Comparison of ENCODE assay signal across 8 cellular contexts in genomic region chr11:94583885-94584500, GRCh38. TPM values are rescaled to one million over a fixed set of nuclear protein-coding genes. Genes with fewer than 3 reads are reported as not detected.
DNase-seq lines count a peak whose midpoint lies in the region; ATAC-seq lines count a peak whose summit lies in the region.

No MANE protein-coding gene starts in this region.

- no peaks in the 10 kb centered on the region for H3K4me1 Mint-ChIP-seq in activated T-helper 17 cell treated with anti-CD3 and anti-CD28 coated beads, Interleukin-2, amount 50 U/mL, for 72 hours
- H3K4me1 Mint-ChIP-seq in activated CD4-positive, alpha-beta T cell treated with anti-CD3 and anti-CD28 coated beads, Interleukin-2, amount 10 ng/mL, durations not matched to agents 7 days and 5 days, result no peaks in the 10 kb centered on the region

- peak overlapping the region; percentile 52 for H3K27ac Mint-ChIP-seq in activated T-helper 17 cell treated with anti-CD3 and anti-CD28 coated beads, Interleukin-2, amount 50 U/mL, for 72 hours
- no peak overlapping the region for H3K27ac Mint-ChIP-seq in activated CD4-positive, alpha-beta T cell treated with anti-CD3 and anti-CD28 coated beads, Interleukin-2, amount 10 ng/mL, durations not matched to agents 7 days and 5 days

- POLR2A ChIA-PET in activated CD4-positive, alpha-beta T cell treated with anti-CD3 and anti-CD28 coated beads, Interleukin-2, amount 10 ng/mL, durations not matched to agents 7 days and 5 days (lab: Charles Lee), result no interaction called here

- H3K27me3 Mint-ChIP-seq in activated T-helper 17 cell treated with anti-CD3 and anti-CD28 coated beads, Interleukin-2, amount 50 U/mL, for 72 hours, result peaks cover 4% of the 10 kb centered on the region
- H3K27me3 Mint-ChIP-seq in activated CD4-positive, alpha-beta T cell treated with anti-CD3 and anti-CD28 coated beads, Interleukin-2, amount 10 ng/mL, durations not matched to agents 7 days and 5 days, result no peaks in the 10 kb centered on the region

- DNase-seq in A172 (ENCODE audit: low spot score) (peak; percentile 16), T1000 (lab: John Stamatoyannopoulos, UW) (no peak)
- no peak for DNase-seq in activated CD4-positive, alpha-beta T cell treated with anti-CD3 and anti-CD28 coated beads for 48 hours
- DNase-seq in activated CD4-positive, alpha-beta T cell treated with anti-CD3 and anti-CD28 coated beads, Interleukin-2, amount 10 ng/mL, durations not matched to agents 7 days and 5 days, result no peak

- H3K9me3 Mint-ChIP-seq in activated T-helper 17 cell treated with anti-CD3 and anti-CD28 coated beads, Interleukin-2, amount 50 U/mL, for 72 hours, result no peaks in the 10 kb centered on the region
- H3K9me3 Mint-ChIP-seq in activated CD4-positive, alpha-beta T cell treated with anti-CD3 and anti-CD28 coated beads, Interleukin-2, amount 10 ng/mL, durations not matched to agents 7 days and 5 days, result no peaks in the 10 kb centered on the region

- ATAC-seq in GM18520 (IDR thresholded peaks at IDR 0.05; ENCODE audit: unreplicated experiment) (peak; percentile 40), HG02852 (IDR thresholded peaks at IDR 0.05; ENCODE audit: unreplicated experiment) (peak; percentile 66), GM19328 (IDR thresholded peaks at IDR 0.05; ENCODE audit: unreplicated experiment) (no peak)
- ATAC-seq in activated T-helper 17 cell treated with anti-CD3 and anti-CD28 coated beads, Interleukin-2, amount 50 U/mL, for 72 hours (replicated peaks), result no peak

- no peak overlapping the region for H3K4me3 Mint-ChIP-seq in activated T-helper 17 cell treated with anti-CD3 and anti-CD28 coated beads, Interleukin-2, amount 50 U/mL, for 72 hours
- H3K4me3 Mint-ChIP-seq in activated CD4-positive, alpha-beta T cell treated with anti-CD3 and anti-CD28 coated beads, Interleukin-2, amount 10 ng/mL, durations not matched to agents 7 days and 5 days, result no peak overlapping the region

- CTCF ChIA-PET in activated CD4-positive, alpha-beta T cell treated with anti-CD3 and anti-CD28 coated beads, Interleukin-2, amount 10 ng/mL, durations not matched to agents 7 days and 5 days (lab: Charles Lee), result no interaction called here

- H3K36me3 Mint-ChIP-seq in activated T-helper 17 cell treated with anti-CD3 and anti-CD28 coated beads, Interleukin-2, amount 50 U/mL, for 72 hours (ENCODE audit: low read depth), result no peaks in the 10 kb centered on the region
- H3K36me3 Mint-ChIP-seq in activated CD4-positive, alpha-beta T cell treated with anti-CD3 and anti-CD28 coated beads, Interleukin-2, amount 10 ng/mL, durations not matched to agents 7 days and 5 days (ENCODE audit: low read depth), result no peaks in the 10 kb centered on the region

RNA-seq across cellular contexts. Expression of gene PIWIL4, which starts 16.8 kb away (rescaled TPM):
- total RNA-seq in A172 (2014; rRNA removed; shearing (Covaris generic)), result 0.24 and 3.2 TPM in 2 replicates
- total RNA-seq in activated T-helper 17 cell treated with anti-CD3 and anti-CD28 coated beads, Interleukin-2, amount 50 U/mL, for 72 hours, result 1 to 10 TPM in 1 of 2 donors, under 1 TPM in 1; 0.48 to 1.1 TPM
- total RNA-seq in activated CD4-positive, alpha-beta T cell treated with anti-CD3 and anti-CD28 coated beads, Interleukin-2, amount 10 ng/mL, durations not matched to agents 7 days and 5 days, result under 1 TPM; 0.55 to 0.65 TPM

RNA-seq across cellular contexts. Expression of gene FUT4, which starts 40.3 kb away (rescaled TPM):
- 1.00 and 1.2 TPM in 2 replicates for total RNA-seq in A172 (2014; rRNA removed; shearing (Covaris generic))
- total RNA-seq in activated T-helper 17 cell treated with anti-CD3 and anti-CD28 coated beads, Interleukin-2, amount 50 U/mL, for 72 hours, result 1 to 10 TPM; 3.9 to 5.4 TPM
- 1 to 10 TPM; 7.1 to 7.8 TPM for total RNA-seq in activated CD4-positive, alpha-beta T cell treated with anti-CD3 and anti-CD28 coated beads, Interleukin-2, amount 10 ng/mL, durations not matched to agents 7 days and 5 days

Comparison
In these comparisons a context has a peak if more than half of its experiments do, and no peak if none do; other contexts are left out.
1. ATAC-seq: peak in GM18520 (single experiment) and HG02852 (single experiment); none in activated T-helper 17 cell treated with anti-CD3 and anti-CD28 coated beads, Interleukin-2, amount 50 U/mL, for 72 hours (single experiment) and GM19328 (single experiment).